Comparison of ENCODE assay signal across 19 cellular contexts in the genomic region with DNA sequence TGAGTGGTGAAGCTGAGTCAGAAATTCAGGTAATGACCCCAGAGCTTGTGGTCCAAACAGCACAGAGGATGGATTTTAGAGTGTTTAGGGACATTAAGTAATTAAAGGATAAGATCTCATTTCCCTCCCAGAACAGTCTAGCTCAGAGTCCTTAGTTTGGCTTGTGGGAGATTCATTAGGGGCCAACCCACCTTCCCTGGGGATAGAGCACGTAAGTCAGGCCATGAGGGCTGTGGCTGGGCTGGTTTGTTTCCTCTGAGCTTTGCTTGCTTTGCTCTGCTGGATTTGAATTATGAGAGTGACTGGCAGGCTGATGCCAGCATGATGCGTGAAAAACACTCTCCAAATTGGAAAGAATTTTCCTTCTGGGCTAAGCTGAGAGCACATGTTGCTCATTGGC.
DNase-seq lines count a peak whose midpoint lies in the region; ATAC-seq and TF ChIP-seq lines count a peak whose summit lies in the region.
"Had no signal": no experiment of that assay in that cellular context is flagged by ENCODE, and none has a peak within 500 bp of the region (broad histone marks: within the 10 kb centered on the region; RNA-seq: fewer than 3 reads in every experiment).

No MANE protein-coding gene starts in this region.

- no peak overlapping the region for H3K27ac Mint-ChIP-seq in nephron progenitor cell
- H3K27ac Mint-ChIP-seq in stimulated activated naive CD8-positive, alpha-beta T cell treated with anti-CD3 and anti-CD28 coated beads, Interleukin-15, amount 100 ng/mL, for 72 hours: no peak overlapping the region
- H3K27ac Mint-ChIP-seq: activated CD8-positive, alpha-beta memory T cell treated with anti-CD3 and anti-CD28 coated beads, Interleukin-2, amount 10 ng/mL, durations not matched to agents 7 days and 5 days; activated naive CD8-positive, alpha-beta T cell treated with anti-CD3 and anti-CD28 coated beads, Interleukin-2, amount 10 ng/mL, durations not matched to agents 7 days and 5 days; brain; progenitor cell of endocrine pancreas; stimulated activated memory B cell treated with anti-CD40 and anti-IgM and Interleukin-4, amounts not matched to agents 10 μg/mL and 1 μg/mL and 100 μg/mL, for 72 hours had no signal

- H2AFZ ChIP-seq in PC-3 (ENCODE audit: low read length): peak overlapping the region; percentile 59

- H3K4me3 Mint-ChIP-seq in nephron progenitor cell: no peak overlapping the region
- H3K4me3 Mint-ChIP-seq in stimulated activated naive CD8-positive, alpha-beta T cell treated with anti-CD3 and anti-CD28 coated beads, Interleukin-15, amount 100 ng/mL, for 72 hours: no peak overlapping the region
- H3K4me3 Mint-ChIP-seq: activated CD8-positive, alpha-beta memory T cell treated with anti-CD3 and anti-CD28 coated beads, Interleukin-2, amount 10 ng/mL, durations not matched to agents 7 days and 5 days; activated naive CD8-positive, alpha-beta T cell treated with anti-CD3 and anti-CD28 coated beads, Interleukin-2, amount 10 ng/mL, durations not matched to agents 7 days and 5 days; brain; stimulated activated memory B cell treated with anti-CD40 and anti-IgM and Interleukin-4, amounts not matched to agents 10 μg/mL and 1 μg/mL and 100 μg/mL, for 72 hours had no signal

- H3K4me2 ChIP-seq in PC-3 (ENCODE audit: low read length): peak overlapping the region; percentile 27

- peak overlapping the region; percentile 72 for H3K27ac ChIP-seq in PC-3 (ENCODE audit: low read length)
- H3K27ac ChIP-seq: coronary artery had no signal

- H3F3A ChIP-seq in PC-3 (ENCODE audit: low read length, unreplicated experiment): peaks cover 16% of the 10 kb centered on the region

- H3K9me3 ChIP-seq in PC-3 (ENCODE audit: low read length): no peaks in the 10 kb centered on the region
- H3K9me3 ChIP-seq: mucosa of descending colon had no signal

- intact Hi-C loops in PC-3 (cut with micrococcal nuclease): loop anchor here (5.0 kb wide), 2 partner anchors 86 to 196 kb away; a partner anchor contains a TSS

- peak overlapping the region; percentile 50 for H3K9ac ChIP-seq in PC-3 (ENCODE audit: low read length)

- H3K4me1 Mint-ChIP-seq in nephron progenitor cell: peaks cover 9% of the 10 kb centered on the region
- H3K4me1 Mint-ChIP-seq in stimulated activated naive CD8-positive, alpha-beta T cell treated with anti-CD3 and anti-CD28 coated beads, Interleukin-15, amount 100 ng/mL, for 72 hours: no peaks in the 10 kb centered on the region
- H3K4me1 Mint-ChIP-seq: activated CD8-positive, alpha-beta memory T cell treated with anti-CD3 and anti-CD28 coated beads, Interleukin-2, amount 10 ng/mL, durations not matched to agents 7 days and 5 days; activated naive CD8-positive, alpha-beta T cell treated with anti-CD3 and anti-CD28 coated beads, Interleukin-2, amount 10 ng/mL, durations not matched to agents 7 days and 5 days; brain; stimulated activated memory B cell treated with anti-CD40 and anti-IgM and Interleukin-4, amounts not matched to agents 10 μg/mL and 1 μg/mL and 100 μg/mL, for 72 hours had no signal

- no peak overlapping the region for H3K4me3 ChIP-seq in PC-3 (ENCODE audit: low read length)
- H3K4me3 ChIP-seq: coronary artery, mucosa of descending colon had no signal

- TF ChIP-seq CTCF in PC-3 (conservative IDR thresholded peaks at IDR 0.05; ENCODE audit: low read depth, low read length) (no peak), nephron progenitor cell (IDR thresholded peaks at IDR 0.05) (no peak)

- peaks cover 63% of the 10 kb centered on the region for H3K4me1 ChIP-seq in PC-3 (ENCODE audit: insufficient read depth, low read length)

- no peaks in the 10 kb centered on the region for H4K20me1 ChIP-seq in PC-3 (ENCODE audit: low read length)

- POLR2A ChIA-PET in PC-3 (lab: Charles Lee; ENCODE audit: unreplicated experiment): interaction anchor here (0.6 kb wide), 2 partner anchors 1172 to 1326 kb away, joined by 3 read pairs; no protein-coding TSS in a partner anchor

- H3K9me2 ChIP-seq in PC-3 (replicated peaks; ENCODE audit: low read length): no peaks in the 10 kb centered on the region

- no peaks in the 10 kb centered on the region for H3K36me3 Mint-ChIP-seq in nephron progenitor cell (ENCODE audit: low read depth)
- H3K36me3 Mint-ChIP-seq: activated CD8-positive, alpha-beta memory T cell treated with anti-CD3 and anti-CD28 coated beads, Interleukin-2, amount 10 ng/mL, durations not matched to agents 7 days and 5 days; activated naive CD8-positive, alpha-beta T cell treated with anti-CD3 and anti-CD28 coated beads, Interleukin-2, amount 10 ng/mL, durations not matched to agents 7 days and 5 days; brain; stimulated activated memory B cell treated with anti-CD40 and anti-IgM and Interleukin-4, amounts not matched to agents 10 μg/mL and 1 μg/mL and 100 μg/mL, for 72 hours had no signal

- CTCF ChIA-PET in PC-3 (lab: Charles Lee): no interaction called here

- DNase-seq in DMS79 (lab: John Stamatoyannopoulos, UW): peak; percentile 37
- DNase-seq in NCI-H146 (lab: John Stamatoyannopoulos, UW): peak; percentile 64
- DNase-seq in PC-3: peak; percentile 45
- peak; percentile 13 for DNase-seq in nephron progenitor cell
- DNase-seq in GM19240 (ENCODE audit: insufficient read length, low spot score): no peak
- DNase-seq in stimulated activated naive CD8-positive, alpha-beta T cell treated with anti-CD3 and anti-CD28 coated beads, Interleukin-15, amount 100 ng/mL, for 72 hours: no peak
- DNase-seq in central memory CD4-positive, alpha-beta T cell: no peak
- DNase-seq: activated CD4-positive, alpha-beta T cell treated with anti-CD3 and anti-CD28 coated beads for 48 hours; activated CD8-positive, alpha-beta memory T cell treated with anti-CD3 and anti-CD28 coated beads, Interleukin-2, amount 10 ng/mL, durations not matched to agents 7 days and 5 days; activated naive CD8-positive, alpha-beta T cell treated with anti-CD3 and anti-CD28 coated beads, Interleukin-2, amount 10 ng/mL, durations not matched to agents 7 days and 5 days; EL; glutamatergic neuron; Karpas-422; mucosa of descending colon had no signal

- H3K27me3 Mint-ChIP-seq in nephron progenitor cell (ENCODE audit: low read depth, poor library complexity): peaks cover 8% of the 10 kb centered on the region
- H3K27me3 Mint-ChIP-seq in stimulated activated naive CD8-positive, alpha-beta T cell treated with anti-CD3 and anti-CD28 coated beads, Interleukin-15, amount 100 ng/mL, for 72 hours: peaks cover 16% of the 10 kb centered on the region

- ATAC-seq in PC-3: no peak
- ATAC-seq in stimulated activated naive CD8-positive, alpha-beta T cell treated with anti-CD3 and anti-CD28 coated beads, Interleukin-15, amount 100 ng/mL, for 72 hours: no peak
- ATAC-seq: activated CD8-positive, alpha-beta memory T cell treated with anti-CD3 and anti-CD28 coated beads, Interleukin-2, amount 10 ng/mL, durations not matched to agents 7 days and 5 days; HCT116; stimulated activated memory B cell treated with anti-CD40 and anti-IgM and Interleukin-4, amounts not matched to agents 10 μg/mL and 1 μg/mL and 100 μg/mL, for 72 hours had no signal

- H3K79me2 ChIP-seq in PC-3 (ENCODE audit: low read length): no peaks in the 10 kb centered on the region

- H3K9me3 Mint-ChIP-seq in nephron progenitor cell: no peaks in the 10 kb centered on the region
- no peaks in the 10 kb centered on the region for H3K9me3 Mint-ChIP-seq in stimulated activated naive CD8-positive, alpha-beta T cell treated with anti-CD3 and anti-CD28 coated beads, Interleukin-15, amount 100 ng/mL, for 72 hours
- H3K9me3 Mint-ChIP-seq: activated naive CD8-positive, alpha-beta T cell treated with anti-CD3 and anti-CD28 coated beads, Interleukin-2, amount 10 ng/mL, durations not matched to agents 7 days and 5 days; brain; stimulated activated memory B cell treated with anti-CD40 and anti-IgM and Interleukin-4, amounts not matched to agents 10 μg/mL and 1 μg/mL and 100 μg/mL, for 72 hours had no signal

- no peaks in the 10 kb centered on the region for H3K36me3 ChIP-seq in PC-3 (ENCODE audit: low read depth, low read length)

- no peaks in the 10 kb centered on the region for H3K27me3 ChIP-seq in PC-3 (ENCODE audit: low read length)

- no TSS peak for BruUV-seq in PC-3 (replicated peaks; lab: Mats Ljungman, UMichigan)

Comparison
In these comparisons a context has a peak if more than half of its experiments do, and no peak if none do; other contexts are left out.
1. DNase-seq: peak in DMS79 (single experiment), NCI-H146 (single experiment), PC-3 (single experiment) and nephron progenitor cell (single experiment); none in GM19240 (single experiment), stimulated activated naive CD8-positive, alpha-beta T cell treated with anti-CD3 and anti-CD28 coated beads, Interleukin-15, amount 100 ng/mL, for 72 hours (0 of 2) and central memory CD4-positive, alpha-beta T cell (single experiment).